Comparison of ENCODE assay signal across 18 cellular contexts in the genomic region with DNA sequence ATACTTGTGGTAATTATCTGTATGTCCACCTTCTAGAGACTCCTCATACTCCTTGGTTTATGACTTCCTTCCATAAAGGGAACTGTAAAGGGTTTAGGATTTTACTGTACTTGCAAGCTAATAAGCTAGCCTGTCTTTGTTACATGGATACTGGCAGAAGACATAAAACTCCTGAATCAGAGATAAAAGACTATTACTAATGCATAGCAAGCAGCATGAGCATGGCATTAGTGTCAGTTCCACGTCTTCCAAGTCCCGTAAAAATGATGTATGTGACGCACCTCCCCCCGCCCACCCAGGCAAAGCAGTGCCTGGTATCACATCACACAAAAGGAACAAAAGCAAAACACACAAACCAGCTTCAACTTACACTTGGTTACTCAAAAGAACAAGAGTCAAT.
DNase-seq lines count a peak whose midpoint lies in the region; TF ChIP-seq lines count a peak whose summit lies in the region.
"Had no signal": no experiment of that assay in that cellular context is flagged by ENCODE, and none has a peak within 500 bp of the region (broad histone marks: within the 10 kb centered on the region; RNA-seq: fewer than 3 reads in every experiment).

No MANE protein-coding gene starts in this region.

- TF ChIP-seq POLR2A in suprapubic skin (IDR thresholded peaks at IDR 0.05), result no peak

- no peaks in the 10 kb centered on the region for H3K4me1 ChIP-seq in suprapubic skin
- H3K4me1 ChIP-seq: SJSA1 had no signal

- H3K9me3 ChIP-seq in suprapubic skin (no peaks in the 10 kb centered on the region), WERI-Rb-1 (ENCODE audit: severe bottlenecking) (no peaks in the 10 kb centered on the region)
- H3K9me3 ChIP-seq: SJSA1 had no signal

- 94% methylated on average over 4 of the region's 4 CpGs for WGBS in suprapubic skin

- no peaks in the 10 kb centered on the region for H3K27me3 ChIP-seq in suprapubic skin
- no peaks in the 10 kb centered on the region for H3K27me3 ChIP-seq in WERI-Rb-1 (ENCODE audit: insufficient read depth, low read depth, severe bottlenecking)
- H3K27me3 ChIP-seq: SJSA1 had no signal

- DNase-seq in ELF-1 (ENCODE audit: low read depth, low spot score), result peak; percentile 6
- peak; percentile 52 for DNase-seq in NCI-H187 treated with DMSO at 0.1 percent for 48 hours (lab: John Stamatoyannopoulos, UW)
- peak; percentile 1 for DNase-seq in amniotic epithelial cell (ENCODE audit: low read depth)
- DNase-seq in pons (ENCODE audit: low spot score), result peak; percentile 14
- no peak for DNase-seq in posterior vena cava (ENCODE audit: low spot score)
- DNase-seq in suprapubic skin (ENCODE audit: low spot score in 2 of 2), result no peak
- DNase-seq in WERI-Rb-1, result no peak
- DNase-seq: Calu3; CD4-positive, CD25-positive, alpha-beta regulatory T cell; DND-41; GDM1; NCI-H2029 treated with DMSO at 0.1 percent for 48 hours; NCI-H345; NCI-H526; SW 1271 had no signal

- intact Hi-C loops in posterior vena cava (cut with DNase I), result no loop called here

- TF ChIP-seq CTCF in suprapubic skin (IDR thresholded peaks at IDR 0.05), result no peak
- no peak for TF ChIP-seq CTCF in WERI-Rb-1 (IDR thresholded peaks at IDR 0.05; ENCODE audit: low read depth, low read length)

- H3K36me3 ChIP-seq in suprapubic skin (peaks cover 39% of the 10 kb centered on the region), WERI-Rb-1 (peaks cover 43% of the 10 kb centered on the region)

- H3K27ac ChIP-seq in suprapubic skin, result no peak overlapping the region
- no peak overlapping the region for H3K27ac ChIP-seq in WERI-Rb-1
- H3K27ac ChIP-seq: SJSA1 had no signal

- H3K4me3 ChIP-seq in suprapubic skin, result no peak overlapping the region
- H3K4me3 ChIP-seq in WERI-Rb-1 (ENCODE audit: low read depth, low read length), result no peak overlapping the region
- H3K4me3 ChIP-seq: GM12878, GM23338, SJSA1 had no signal

- no peak for TF ChIP-seq EP300 in suprapubic skin (IDR thresholded peaks at IDR 0.05)

Comparison
In these comparisons a context has a peak if more than half of its experiments do, and no peak if none do; other contexts are left out.
1. DNase-seq: peak in ELF-1 (single experiment), NCI-H187 treated with DMSO at 0.1 percent for 48 hours (single experiment), amniotic epithelial cell (single experiment) and pons (single experiment); none in posterior vena cava (single experiment), suprapubic skin (0 of 2) and WERI-Rb-1 (single experiment).